26 cellular contexts compared by ENCODE assay signal in the genomic region with DNA sequence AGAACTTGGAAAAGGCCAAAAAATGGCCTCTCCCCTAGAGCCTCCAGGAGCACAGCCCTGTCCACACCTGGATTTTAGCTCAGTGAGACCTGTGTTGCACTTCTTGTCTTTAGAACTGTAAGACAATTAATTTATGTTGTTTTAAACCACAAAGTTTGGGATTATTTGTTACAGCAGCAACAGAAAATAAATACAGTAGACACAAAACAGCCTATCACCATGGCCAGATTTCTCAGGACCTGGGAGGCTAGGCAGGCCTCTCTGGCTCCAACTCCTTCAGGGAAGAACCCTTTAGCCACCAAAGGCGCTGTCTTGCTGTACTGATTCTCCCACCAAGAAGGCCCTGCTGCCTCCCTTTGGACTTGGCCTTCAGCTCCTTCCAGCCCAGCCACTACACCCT. TPM values are rescaled to one million over a fixed set of nuclear protein-coding genes. Genes with fewer than 3 reads are reported as not detected.
"Had no signal": no experiment of that assay in that cellular context is flagged by ENCODE, and none has a peak within 500 bp of the region (broad histone marks: within the 10 kb centered on the region; RNA-seq: fewer than 3 reads in every experiment).

No MANE protein-coding gene starts in this region.

- H3K9me3 ChIP-seq: ovary, psoas muscle, stomach, thoracic aorta, thyroid gland, tibial nerve, upper lobe of left lung, vagina had no signal

- ATAC-seq: naive thymus-derived CD8-positive, alpha-beta T cell; natural killer cell treated with Interleukin-12 subunit alpha and Interleukin-12 subunit beta and Interleukin-15 and Interleukin-18, amount 100 ng/mL, for 72 hours; psoas muscle; right cardiac atrium; sciatic nerve; stimulated activated effector memory CD8-positive, alpha-beta T cell treated with anti-CD3 and anti-CD28 coated beads, Interleukin-12 subunit alpha, Interleukin-12 subunit beta, amount 100 ng/mL, for 72 hours; stimulated activated naive B cell treated with anti-CD40 and anti-IgM and Interleukin-4, amounts not matched to agents 10 μg/mL and 1 μg/mL and 100 μg/mL, for 72 hours had no signal

- H3K4me3 ChIP-seq: ovary, psoas muscle, skin epidermis, smooth muscle cell, stomach, thoracic aorta, thyroid gland, tibial nerve, upper lobe of left lung, vagina had no signal

- H3K4me2 ChIP-seq: smooth muscle cell had no signal

- FAIRE-seq: urothelium cell line had no signal

- H3K36me3 ChIP-seq: ovary, stomach, thoracic aorta, thyroid gland, tibial nerve, upper lobe of left lung, vagina had no signal

- H3K79me2 ChIP-seq: parathyroid adenoma had no signal

- H3K9ac ChIP-seq: parathyroid adenoma had no signal

- H3K27ac ChIP-seq: ovary, parathyroid adenoma, psoas muscle, skin epidermis, stomach, thoracic aorta, thyroid gland, tibial nerve, upper lobe of left lung, vagina had no signal

- H3K27me3 ChIP-seq: ovary, stomach, thyroid gland, tibial nerve, upper lobe of left lung, vagina had no signal

- DNase-seq: naive thymus-derived CD8-positive, alpha-beta T cell; nephron progenitor cell; occipital lobe; psoas muscle; right cardiac atrium; stimulated activated CD4-positive, alpha-beta T cell treated with anti-CD3 and anti-CD28 coated beads, Interleukin-15, amount 100 ng/mL, for 24 hours; stimulated activated CD4-positive, alpha-beta T cell treated with anti-CD3 and anti-CD28 coated beads, Interleukin-2, amount 100 ng/mL, for 24 hours; stimulated activated CD4-positive, alpha-beta T cell treated with anti-CD3 and anti-CD28 coated beads, Interleukin-2, amount 100 ng/mL, for 48 hours; stimulated activated CD4-positive, alpha-beta T cell treated with anti-CD3 and anti-CD28 coated beads, Interleukin-4, amount 100 ng/mL, for 24 hours; stimulated activated naive B cell treated with anti-CD40 and anti-IgM and Interleukin-4, amounts not matched to agents 10 μg/mL and 1 μg/mL and 100 μg/mL, for 72 hours; stimulated activated naive CD4-positive, alpha-beta T cell treated with Interleukin-2 at 50 U/mL for 16 hours; stomach; thyroid gland; trophoblast cell; upper lobe of left lung had no signal

- H3K4me1 ChIP-seq: parathyroid adenoma, psoas muscle, stomach, tibial nerve, vagina had no signal

- H2AFZ ChIP-seq: parathyroid adenoma had no signal

RNA-seq across cellular contexts. Expression of a gene that starts 59.0 kb away (rescaled TPM):
- total RNA-seq: naive thymus-derived CD8-positive, alpha-beta T cell; natural killer cell treated with Interleukin-12 subunit alpha and Interleukin-12 subunit beta and Interleukin-15 and Interleukin-18, amount 100 ng/mL, for 72 hours had no signal
- polyA plus RNA-seq: naive thymus-derived CD8-positive, alpha-beta T cell had no signal
